8 cellular contexts compared by ENCODE assay signal in genomic region chr20:57620274-57620990, GRCh38. TPM values are rescaled to one million over a fixed set of nuclear protein-coding genes. Genes with fewer than 3 reads are reported as not detected.
DNase-seq lines count a peak whose midpoint lies in the region; ATAC-seq and TF ChIP-seq lines count a peak whose summit lies in the region.

TSS of gene ZBP1 (minus strand) at chr20:57620426. CDS start at chr20:57620295, 131 bp downstream.

- H3K36me3 ChIP-seq in SK-N-SH (replicated peaks in 1 of 2; ENCODE audit: control insufficient read depth in 1 of 2, insufficient read depth in 2 of 2, low read length in 1 of 2) (no peaks in the 10 kb centered on the region), adrenal gland (replicated peaks in 1 of 2) (no peaks in the 10 kb centered on the region)

- peaks cover 63% of the 10 kb centered on the region for H3K4me1 Mint-ChIP-seq in activated T-cell treated with anti-CD3 and anti-CD28 coated beads, Interleukin-2, amount 50 U/mL, for 4 hours (ENCODE audit: low read depth)
- peaks cover 8% of the 10 kb centered on the region for H3K4me1 Mint-ChIP-seq in nephron progenitor cell

- no peaks in the 10 kb centered on the region for H3K27me3 Mint-ChIP-seq in activated T-cell treated with anti-CD3 and anti-CD28 coated beads, Interleukin-2, amount 50 U/mL, for 4 hours (ENCODE audit: low read depth)
- H3K27me3 Mint-ChIP-seq in nephron progenitor cell (ENCODE audit: low read depth, poor library complexity): peaks cover 61% of the 10 kb centered on the region

- TF ChIP-seq CTCF in GM10266 (IDR thresholded peaks at IDR 0.05; ENCODE audit: control insufficient read depth, insufficient read depth, low read depth, missing control alignments) (no peak), SK-N-SH (IDR thresholded peaks at IDR 0.05) (no peak), adrenal gland (IDR thresholded peaks at IDR 0.05) (no peak), nephron progenitor cell (IDR thresholded peaks at IDR 0.05) (no peak)

- H3K4me1 ChIP-seq in SK-N-SH (ENCODE audit: control insufficient read depth in 1 of 2, insufficient read depth in 2 of 2, low read depth in 1 of 2, low read length in 1 of 2) (peaks cover 0 to 5% of the 10 kb centered on the region in 2 experiments; a peak in 1 of 4 replicates), adrenal gland (replicated peaks in 1 of 2) (no peaks in the 10 kb centered on the region)

- no peak within 1 kb of the TSS for H3K9ac ChIP-seq in SK-N-SH

- DNase-seq in GM10266 (ENCODE audit: extremely low spot score): peak; percentile 76
- DNase-seq in activated T-cell treated with anti-CD3 and anti-CD28 coated beads, Interleukin-2, amount 50 U/mL, for 4 hours: peak; percentile 33
- peak; percentile 78 for DNase-seq in posterior vena cava (ENCODE audit: low spot score)
- no peak for DNase-seq in SK-N-SH
- no peak for DNase-seq in adrenal gland
- no peak for DNase-seq in nephron progenitor cell

- peaks cover 5% of the 10 kb centered on the region for H3K9me3 Mint-ChIP-seq in activated T-cell treated with anti-CD3 and anti-CD28 coated beads, Interleukin-2, amount 50 U/mL, for 4 hours
- peaks cover 19% of the 10 kb centered on the region for H3K9me3 Mint-ChIP-seq in nephron progenitor cell

- POLR2A ChIA-PET in SK-N-SH (lab: Yijun Ruan, JAX): no interaction called here

- no peaks in the 10 kb centered on the region for H3K9me2 ChIP-seq in SK-N-SH

- no peaks in the 10 kb centered on the region for H3F3A ChIP-seq in SK-N-SH (replicated peaks; ENCODE audit: insufficient read depth)

- CTCF ChIA-PET in SK-N-SH (lab: Yijun Ruan, JAX): interaction anchor here (1.3 to 5.9 kb wide), 7 partner anchors 10 to 589 kb away, joined by 5 to 82 read pairs (median 8); no protein-coding TSS in a partner anchor

- no peaks in the 10 kb centered on the region; the same call in 1 of the 2 replicates for H3K27me3 ChIP-seq in SK-N-SH (ENCODE audit: insufficient read depth)
- H3K27me3 ChIP-seq in adrenal gland: peaks cover 4% of the 10 kb centered on the region

- no peak within 1 kb of the TSS for H3K4me3 ChIP-seq in SK-N-SH (ENCODE audit: low read depth in 2 of 2, low read length in 1 of 2)
- H3K4me3 ChIP-seq in adrenal gland: no peak within 1 kb of the TSS

- peak; percentile 48 for ATAC-seq in GM19452 (IDR thresholded peaks at IDR 0.05; ENCODE audit: unreplicated experiment)
- ATAC-seq in HG03460 (IDR thresholded peaks at IDR 0.05; ENCODE audit: unreplicated experiment): peak; percentile 53
- ATAC-seq in activated T-cell treated with anti-CD3 and anti-CD28 coated beads, Interleukin-2, amount 50 U/mL, for 4 hours: peak; percentile 22 to 23

- no peak for TF ChIP-seq EP300 in SK-N-SH (IDR thresholded peaks at IDR 0.05; ENCODE audit: borderline replicate concordance in 1 of 2, low read depth in 1 of 2, low read length in 1 of 2)

- H3K27ac ChIP-seq in SK-N-SH (ENCODE audit: low read depth in 2 of 2, low read length in 1 of 2): no peak within 1 kb of the TSS
- peak within 1 kb of the TSS in 1 of 5 donors; percentile 16 for H3K27ac ChIP-seq in adrenal gland

- H3K9me3 ChIP-seq in SK-N-SH: no peaks in the 10 kb centered on the region
- H3K9me3 ChIP-seq in adrenal gland (replicated peaks in 1 of 3): no peaks in the 10 kb centered on the region

- peaks cover 15% of the 10 kb centered on the region for H3K36me3 Mint-ChIP-seq in activated T-cell treated with anti-CD3 and anti-CD28 coated beads, Interleukin-2, amount 50 U/mL, for 4 hours (ENCODE audit: insufficient read depth)
- no peaks in the 10 kb centered on the region for H3K36me3 Mint-ChIP-seq in nephron progenitor cell (ENCODE audit: low read depth)

- 68% methylated on average over 18 of the region's 18 CpGs for WGBS in SK-N-SH (ENCODE audit: low lambda C conversion rate)
- 58 to 71% (median 63%) methylated on average over 18 of the region's 18 CpGs for WGBS in adrenal gland, 4 donors

- H2AFZ ChIP-seq in SK-N-SH (ENCODE audit: low read depth): no peak within 1 kb of the TSS

- no peak for TF ChIP-seq POLR2A in adrenal gland (IDR thresholded peaks at IDR 0.05)

- no peak within 1 kb of the TSS for H3K4me2 ChIP-seq in SK-N-SH

- H3K27ac Mint-ChIP-seq in nephron progenitor cell: no peak within 1 kb of the TSS

- H3K79me2 ChIP-seq in SK-N-SH (ENCODE audit: insufficient read depth): no peaks in the 10 kb centered on the region

- TF ChIP-seq RAD21 in SK-N-SH (IDR thresholded peaks at IDR 0.05; ENCODE audit: low read length): no peak

- intact Hi-C loops in posterior vena cava (cut with DNase I): no loop called here
- intact Hi-C loops in adrenal gland (cut with DNase I): no loop called here

- H4K20me1 ChIP-seq in SK-N-SH (ENCODE audit: insufficient read depth): no peaks in the 10 kb centered on the region

- H3K4me3 Mint-ChIP-seq in activated T-cell treated with anti-CD3 and anti-CD28 coated beads, Interleukin-2, amount 50 U/mL, for 4 hours: peak within 1 kb of the TSS; percentile 81
- H3K4me3 Mint-ChIP-seq in nephron progenitor cell: no peak within 1 kb of the TSS

TF ChIP-seq in SK-N-SH, 30 proteins besides CTCF, POLR2A, EP300 and RAD21:
- TF ChIP-seq POLR2AphosphoS5 (IDR thresholded peaks at IDR 0.05; ENCODE audit: low read depth, low read length) (no peak), TEAD4 (IDR thresholded peaks at IDR 0.05; ENCODE audit: borderline replicate concordance, insufficient read depth) (no peak), ZBTB33 (IDR thresholded peaks at IDR 0.05; ENCODE audit: borderline replicate concordance, low read depth) (no peak)

RNA-seq across cellular contexts. Expression of gene ZBP1, which starts in this region (rescaled TPM):
- under 1 TPM in 2 of 3 donors, not detected in 1; 0.13 to 0.27 TPM for total RNA-seq in activated T-cell treated with anti-CD3 and anti-CD28 coated beads, Interleukin-2, amount 50 U/mL, for 4 hours
- total RNA-seq in posterior vena cava (under 1 TPM; 0.24 to 0.37 TPM), adrenal gland (1 to 10 TPM in 1 of 8 donors, under 1 TPM in 5, not detected in 2; 0.14 to 1.8 (median 0.59) TPM)
- polyA plus RNA-seq in SK-N-SH (2012; rRNA removed) (not detected in 2 replicates), adrenal gland (1 to 10 TPM in 1 of 3 donors, under 1 TPM in 2; 0.67 to 2.9 (median 0.82) TPM)
- polyA plus RNA-seq in SK-N-SH (2012; cell fraction: cytosol; rRNA removed): not detected in 2 replicates
- polyA plus RNA-seq in SK-N-SH (2012; cell fraction: nucleus; rRNA removed): not detected in 2 replicates

Comparison
In these comparisons a context has a peak if more than half of its experiments do, and no peak if none do; other contexts are left out.
1. Peak in DNase-seq and ATAC-seq in activated T-cell treated with anti-CD3 and anti-CD28 coated beads, Interleukin-2, amount 50 U/mL, for 4 hours; RNA of the gene not detected or under 1 TPM.
2. Peak in DNase-seq in posterior vena cava; RNA of the gene not detected or under 1 TPM.